Comparison of ENCODE assay signal across 9 cellular contexts in genomic region chr10:117226813-117227451, GRCh38. TPM values are rescaled to one million over a fixed set of nuclear protein-coding genes. Genes with fewer than 3 reads are reported as not detected.
DNase-seq lines count a peak whose midpoint lies in the region; ATAC-seq, FAIRE-seq and TF ChIP-seq lines count a peak whose summit lies in the region.
"Had no signal": no experiment of that assay in that cellular context is flagged by ENCODE, and none has a peak within 500 bp of the region (broad histone marks: within the 10 kb centered on the region; RNA-seq: fewer than 3 reads in every experiment).

No MANE protein-coding gene starts in this region.

- peak; percentile 96 for TF ChIP-seq CTCF in Loucy (conservative IDR thresholded peaks at IDR 0.05; ENCODE audit: low read length)
- peak; percentile 69 to 85 (median 82) for TF ChIP-seq CTCF in K562 (IDR thresholded peaks at IDR 0.05 in 2 of 3, conservative IDR thresholded peaks at IDR 0.05 in 1 of 3; ENCODE audit: insufficient read depth in 2 of 3, low read depth in 1 of 3, low read length in 3 of 3)

- H3K27me3 Mint-ChIP-seq in stimulated activated naive CD8-positive, alpha-beta T cell treated with anti-CD3 and anti-CD28 coated beads, Interleukin-15, amount 100 ng/mL, for 72 hours, result peaks cover 50% of the 10 kb centered on the region
- H3K27me3 Mint-ChIP-seq in activated T-helper 1 cell treated with anti-CD3 and anti-CD28 coated beads, Interleukin-12 subunit alpha, Interleukin-12 subunit beta, Interleukin-2, Interleukin-4 antibody, amounts not matched to agents 30 ng/mL and 10 ng/mL and 1 ng/mL, durations not matched to agents 14 hours and 24 hours and 36 hours (ENCODE audit: insufficient read depth), result peaks cover 14% of the 10 kb centered on the region

- in situ Hi-C loops in K562 (cut with MboI), result loop anchor here (5.0 to 25.0 kb wide), 2 partner anchors 85 to 210 kb away; no protein-coding TSS in a partner anchor

- H3K27ac Mint-ChIP-seq in stimulated activated naive CD8-positive, alpha-beta T cell treated with anti-CD3 and anti-CD28 coated beads, Interleukin-15, amount 100 ng/mL, for 72 hours, result no peak overlapping the region
- H3K27ac Mint-ChIP-seq in activated T-helper 1 cell treated with anti-CD3 and anti-CD28 coated beads, Interleukin-12 subunit alpha, Interleukin-12 subunit beta, Interleukin-2, Interleukin-4 antibody, amounts not matched to agents 30 ng/mL and 10 ng/mL and 1 ng/mL, durations not matched to agents 14 hours and 24 hours and 36 hours, result no peak overlapping the region

- peak; percentile 11 for DNase-seq in stimulated activated naive CD8-positive, alpha-beta T cell treated with anti-CD3 and anti-CD28 coated beads, Interleukin-15, Interleukin-2, amounts not matched to agents 100 U/mL and 50 U/mL, for 24 hours
- DNase-seq in stimulated activated naive CD8-positive, alpha-beta T cell treated with anti-CD3 and anti-CD28 coated beads, Interleukin-15, amount 100 ng/mL, for 72 hours, result no peak
- DNase-seq in K562 (ENCODE audit: extremely low read depth in 1 of 4, low spot score in 3 of 4) (peak; percentile 54 to 71 (median 59)), myocyte (ENCODE audit: low read depth) (peak; percentile 5)
- no peak for DNase-seq in central memory CD4-positive, alpha-beta T cell
- DNase-seq in activated T-helper 1 cell treated with anti-CD3 and anti-CD28 coated beads, Interleukin-12 subunit alpha, Interleukin-12 subunit beta, Interleukin-2, Interleukin-4 antibody, amounts not matched to agents 30 ng/mL and 10 ng/mL and 1 ng/mL, durations not matched to agents 14 hours and 24 hours and 36 hours (ENCODE audit: low spot score), result no peak

- no peaks in the 10 kb centered on the region for H3K79me2 ChIP-seq in Loucy (ENCODE audit: insufficient read depth, low read length)
- no peaks in the 10 kb centered on the region for H3K79me2 ChIP-seq in K562 (ENCODE audit: control insufficient read depth, insufficient read depth, low read length)

- H3K9ac ChIP-seq in Loucy (ENCODE audit: low read depth, low read length, poor library complexity, severe bottlenecking) (no peak overlapping the region), K562 (ENCODE audit: insufficient read depth in 1 of 2, low read depth in 2 of 2, low read length in 2 of 2) (no peak overlapping the region)

- no peak for TF ChIP-seq POLR2A in K562 (conservative IDR thresholded peaks at IDR 0.05)

- H3K4me3 ChIP-seq in Loucy (ENCODE audit: low read length, poor library complexity, severe bottlenecking), result no peak overlapping the region
- H3K4me3 ChIP-seq in K562, result no peak overlapping the region
- H3K4me3 ChIP-seq: skin epidermis had no signal

- H3K36me3 ChIP-seq in Loucy (ENCODE audit: insufficient read depth, low read length) (no peaks in the 10 kb centered on the region), K562 (ENCODE audit: control insufficient read depth, insufficient read depth, low read length) (no peaks in the 10 kb centered on the region)

- H3K4me1 ChIP-seq in Loucy (ENCODE audit: insufficient read depth, low read length, poor library complexity, severe bottlenecking), result no peaks in the 10 kb centered on the region
- no peaks in the 10 kb centered on the region; a peak in 1 of 5 replicates for H3K4me1 ChIP-seq in K562 (replicated peaks in 1 of 2; ENCODE audit: control insufficient read depth in 2 of 2, insufficient read depth in 2 of 2, low read length in 2 of 2)

- no peaks in the 10 kb centered on the region for H3F3A ChIP-seq in Loucy (ENCODE audit: low read depth)

- no peak for ATAC-seq in stimulated activated naive CD8-positive, alpha-beta T cell treated with anti-CD3 and anti-CD28 coated beads, Interleukin-15, Interleukin-2, amounts not matched to agents 100 U/mL and 50 U/mL, for 24 hours
- ATAC-seq in stimulated activated naive CD8-positive, alpha-beta T cell treated with anti-CD3 and anti-CD28 coated beads, Interleukin-15, amount 100 ng/mL, for 72 hours, result no peak
- ATAC-seq in K562 (peak; percentile 92), GM21723 (IDR thresholded peaks at IDR 0.05; ENCODE audit: unreplicated experiment) (no peak)

- CTCF ChIA-PET in K562 (lab: Yijun Ruan, JAX; ENCODE audit: low intra/inter-chr PET ratio), result interaction anchor here (0.6 to 2.5 kb wide), 2 partner anchors 65 to 93 kb away, joined by 3 to 23 read pairs; no protein-coding TSS in a partner anchor

- no TSS peak for BruUV-seq in K562 (replicated peaks; lab: Mats Ljungman, UMichigan)

- H3K27ac ChIP-seq in K562 (ENCODE audit: extremely low read depth, low read depth, low read length), result no peak overlapping the region
- H3K27ac ChIP-seq: skin epidermis had no signal

- no peaks in the 10 kb centered on the region for H3K9me3 Mint-ChIP-seq in stimulated activated naive CD8-positive, alpha-beta T cell treated with anti-CD3 and anti-CD28 coated beads, Interleukin-15, amount 100 ng/mL, for 72 hours
- no peaks in the 10 kb centered on the region for H3K9me3 Mint-ChIP-seq in activated T-helper 1 cell treated with anti-CD3 and anti-CD28 coated beads, Interleukin-12 subunit alpha, Interleukin-12 subunit beta, Interleukin-2, Interleukin-4 antibody, amounts not matched to agents 30 ng/mL and 10 ng/mL and 1 ng/mL, durations not matched to agents 14 hours and 24 hours and 36 hours

- H3K27me3 ChIP-seq in Loucy (ENCODE audit: insufficient read depth, low read length, poor library complexity, severe bottlenecking) (no peaks in the 10 kb centered on the region), K562 (ENCODE audit: control insufficient read depth in 2 of 2, insufficient read depth in 2 of 2, low read length in 2 of 2) (peaks cover 2 to 16% of the 10 kb centered on the region in 2 experiments; a peak in 3 of 5 replicates)

- H4K20me1 ChIP-seq in Loucy (ENCODE audit: insufficient read depth, low read length, poor library complexity, severe bottlenecking) (no peaks in the 10 kb centered on the region), K562 (replicated peaks; ENCODE audit: control insufficient read depth, insufficient read depth, low read length) (no peaks in the 10 kb centered on the region)

- H3K9me3 ChIP-seq in Loucy (ENCODE audit: insufficient read depth, low read depth, low read length), result no peaks in the 10 kb centered on the region
- H3K9me3 ChIP-seq in K562 (replicated peaks; ENCODE audit: control insufficient read depth, insufficient read depth, low read depth, low read length), result no peaks in the 10 kb centered on the region

- H3K9me2 ChIP-seq in Loucy (replicated peaks; ENCODE audit: low read depth, low read length), result no peaks in the 10 kb centered on the region

- no peak for TF ChIP-seq EP300 in K562 (IDR thresholded peaks at IDR 0.05; ENCODE audit: low read length)

- H3K9me1 ChIP-seq in K562 (ENCODE audit: control insufficient read depth, insufficient read depth, low read length), result no peaks in the 10 kb centered on the region

- TF ChIP-seq RAD21 in K562 (CRISPR knock-in tag; conservative IDR thresholded peaks at IDR 0.05 in 1 of 2, IDR thresholded peaks at IDR 0.05 in 1 of 2), result peak; percentile 82 to 87

- no peak overlapping the region for H3K4me2 ChIP-seq in Loucy (ENCODE audit: low read depth, low read length, poor library complexity, severe bottlenecking)
- H3K4me2 ChIP-seq in K562 (ENCODE audit: insufficient read depth, low read length), result no peak overlapping the region

- FAIRE-seq in K562 (lab: Jason Lieb, UNC), result peak; percentile 84

- H2AFZ ChIP-seq in Loucy (ENCODE audit: low read length), result no peak overlapping the region
- no peak overlapping the region for H2AFZ ChIP-seq in K562 (ENCODE audit: low read depth, low read length)

- intact Hi-C loops in K562 (cut with micrococcal nuclease), result loop anchor here (1.0 kb wide), 2 partner anchors 93 to 222 kb away; no protein-coding TSS in a partner anchor
- intact Hi-C loops in activated T-helper 1 cell treated with anti-CD3 and anti-CD28 coated beads, Interleukin-12 subunit alpha, Interleukin-12 subunit beta, Interleukin-2, Interleukin-4 antibody, amounts not matched to agents 30 ng/mL and 10 ng/mL and 1 ng/mL, durations not matched to agents 14 hours and 24 hours and 36 hours (cut with micrococcal nuclease), result no loop called here

- H3K4me3 Mint-ChIP-seq in stimulated activated naive CD8-positive, alpha-beta T cell treated with anti-CD3 and anti-CD28 coated beads, Interleukin-15, amount 100 ng/mL, for 72 hours, result no peak overlapping the region
- no peak overlapping the region for H3K4me3 Mint-ChIP-seq in activated T-helper 1 cell treated with anti-CD3 and anti-CD28 coated beads, Interleukin-12 subunit alpha, Interleukin-12 subunit beta, Interleukin-2, Interleukin-4 antibody, amounts not matched to agents 30 ng/mL and 10 ng/mL and 1 ng/mL, durations not matched to agents 14 hours and 24 hours and 36 hours

- 6% methylated on average over 10 of the region's 10 CpGs for WGBS in K562 (ENCODE audit: insufficient coverage, low coverage, missing lambda C conversion rate)

- H3K4me1 Mint-ChIP-seq in stimulated activated naive CD8-positive, alpha-beta T cell treated with anti-CD3 and anti-CD28 coated beads, Interleukin-15, amount 100 ng/mL, for 72 hours, result no peaks in the 10 kb centered on the region
- no peaks in the 10 kb centered on the region for H3K4me1 Mint-ChIP-seq in activated T-helper 1 cell treated with anti-CD3 and anti-CD28 coated beads, Interleukin-12 subunit alpha, Interleukin-12 subunit beta, Interleukin-2, Interleukin-4 antibody, amounts not matched to agents 30 ng/mL and 10 ng/mL and 1 ng/mL, durations not matched to agents 14 hours and 24 hours and 36 hours (ENCODE audit: low read depth)

- no peaks in the 10 kb centered on the region for H3K36me3 Mint-ChIP-seq in activated T-helper 1 cell treated with anti-CD3 and anti-CD28 coated beads, Interleukin-12 subunit alpha, Interleukin-12 subunit beta, Interleukin-2, Interleukin-4 antibody, amounts not matched to agents 30 ng/mL and 10 ng/mL and 1 ng/mL, durations not matched to agents 14 hours and 24 hours and 36 hours (ENCODE audit: low read depth)

- POLR2A ChIA-PET in K562 (lab: Yijun Ruan, JAX), result interaction anchor here (0.5 kb wide), 1 partner anchor 92 kb away, joined by 3 read pairs; no protein-coding TSS in a partner anchor

RNA-seq across cellular contexts. Expression of gene SLC18A2, which starts 14.0 kb away (rescaled TPM):
- total RNA-seq in K562 (2011; cell fraction: chromatin; rRNA removed; ENCODE audit: low replicate concordance), result not detected in 2 replicates
- not detected in 2 replicates for total RNA-seq in K562 (2011; cell fraction: nucleolus; rRNA removed)
- not detected in 2 replicates for total RNA-seq in K562 (2011; cell fraction: nucleoplasm; rRNA removed)
- total RNA-seq in K562 (2014; rRNA removed) (0.05 and 0.37 TPM in 2 replicates), K562 (2014; rRNA removed; fragmentation: Illumina TruSeq; extraction: Trizol) (0.40 and 0.45 TPM in 2 replicates), K562 (2015; rRNA removed; fragmentation: Illumina TruSeq; extraction: Trizol) (0.87 and 1.1 TPM in 2 replicates), K562 (2021) (0.40 and 0.45 TPM in 2 replicates), myocyte (not detected in 2 replicates)
- polyA plus RNA-seq in K562 (2011; rRNA removed) (0.03 and 0.07 TPM in 2 replicates), K562 (2014; fragmentation: Illumina TruSeq; extraction: Trizol) (0.22 and 0.49 TPM in 2 replicates), K562 (2014; fragmentation: Nextera tagmentation; extraction: Ambion mirVana) (1 to 10 TPM; 3.8 to 5.4 TPM), K562 (2014; rRNA removed) (0.05 and 0.25 TPM in 2 replicates)
- 0.01 TPM in 1 of 2 replicates, not detected in the other for polyA plus RNA-seq in K562 (2011; cell fraction: cytosol; rRNA removed)
- 0.03 and 0.04 TPM in 2 replicates for polyA plus RNA-seq in K562 (2011; cell fraction: nucleus; rRNA removed)
- 3.2 and 3.7 TPM in 2 replicates for polyA plus RNA-seq in K562 (2012)
- polyA minus RNA-seq in K562 (2011; rRNA and poly(A)+ RNA removed), result 0.03 and 0.07 TPM in 2 replicates
- not detected in 2 replicates for polyA minus RNA-seq in K562 (2011; cell fraction: cytosol; rRNA and poly(A)+ RNA removed)
- polyA minus RNA-seq in K562 (2011; cell fraction: nucleus; rRNA and poly(A)+ RNA removed), result 0.11 TPM in 1 of 2 replicates, not detected in the other
- polyA plus RNA-seq in myocyte (2012), result 0.03 TPM
- not detected in 2 replicates for total RNA-seq in activated T-helper 1 cell treated with anti-CD3 and anti-CD28 coated beads, Interleukin-12 subunit alpha, Interleukin-12 subunit beta, Interleukin-2, Interleukin-4 antibody, amounts not matched to agents 30 ng/mL and 10 ng/mL and 1 ng/mL, durations not matched to agents 14 hours and 24 hours and 36 hours

RNA-seq across cellular contexts. Expression of gene KCNK18, which starts 29.6 kb away (rescaled TPM):
- total RNA-seq in K562 (2011; cell fraction: chromatin; rRNA removed; ENCODE audit: low replicate concordance), result not detected in 2 replicates
- total RNA-seq in K562 (2011; cell fraction: nucleolus; rRNA removed), result not detected in 2 replicates
- not detected in 2 replicates for total RNA-seq in K562 (2011; cell fraction: nucleoplasm; rRNA removed)
- total RNA-seq in K562 (2014; rRNA removed) (not detected in 2 replicates), K562 (2014; rRNA removed; fragmentation: Illumina TruSeq; extraction: Trizol) (not detected in 2 replicates), K562 (2015; rRNA removed; fragmentation: Illumina TruSeq; extraction: Trizol) (not detected in 2 replicates), K562 (2021) (not detected in 2 replicates), myocyte (not detected in 2 replicates)
- polyA plus RNA-seq in K562 (2011; rRNA removed) (not detected in 2 replicates), K562 (2014; fragmentation: Illumina TruSeq; extraction: Trizol) (not detected in 2 replicates), K562 (2014; fragmentation: Nextera tagmentation; extraction: Ambion mirVana) (not detected), K562 (2014; rRNA removed) (not detected in 2 replicates)
- polyA plus RNA-seq in K562 (2011; cell fraction: cytosol; rRNA removed), result not detected in 2 replicates
- not detected in 2 replicates for polyA plus RNA-seq in K562 (2011; cell fraction: nucleus; rRNA removed)
- not detected in 2 replicates for polyA plus RNA-seq in K562 (2012)
- polyA minus RNA-seq in K562 (2011; rRNA and poly(A)+ RNA removed), result not detected in 2 replicates
- polyA minus RNA-seq in K562 (2011; cell fraction: cytosol; rRNA and poly(A)+ RNA removed), result not detected in 2 replicates
- polyA minus RNA-seq in K562 (2011; cell fraction: nucleus; rRNA and poly(A)+ RNA removed), result not detected in 2 replicates
- not detected for polyA plus RNA-seq in myocyte (2012)
- total RNA-seq in activated T-helper 1 cell treated with anti-CD3 and anti-CD28 coated beads, Interleukin-12 subunit alpha, Interleukin-12 subunit beta, Interleukin-2, Interleukin-4 antibody, amounts not matched to agents 30 ng/mL and 10 ng/mL and 1 ng/mL, durations not matched to agents 14 hours and 24 hours and 36 hours, result not detected in 2 replicates

Comparison
In these comparisons a context has a peak if more than half of its experiments do, and no peak if none do; other contexts are left out.
1. DNase-seq: peak in stimulated activated naive CD8-positive, alpha-beta T cell treated with anti-CD3 and anti-CD28 coated beads, Interleukin-15, Interleukin-2, amounts not matched to agents 100 U/mL and 50 U/mL, for 24 hours (single experiment), K562 (4 of 4) and myocyte (single experiment); none in stimulated activated naive CD8-positive, alpha-beta T cell treated with anti-CD3 and anti-CD28 coated beads, Interleukin-15, amount 100 ng/mL, for 72 hours (0 of 2), central memory CD4-positive, alpha-beta T cell (single experiment) and activated T-helper 1 cell treated with anti-CD3 and anti-CD28 coated beads, Interleukin-12 subunit alpha, Interleukin-12 subunit beta, Interleukin-2, Interleukin-4 antibody, amounts not matched to agents 30 ng/mL and 10 ng/mL and 1 ng/mL, durations not matched to agents 14 hours and 24 hours and 36 hours (single experiment).